In the genomic region with DNA sequence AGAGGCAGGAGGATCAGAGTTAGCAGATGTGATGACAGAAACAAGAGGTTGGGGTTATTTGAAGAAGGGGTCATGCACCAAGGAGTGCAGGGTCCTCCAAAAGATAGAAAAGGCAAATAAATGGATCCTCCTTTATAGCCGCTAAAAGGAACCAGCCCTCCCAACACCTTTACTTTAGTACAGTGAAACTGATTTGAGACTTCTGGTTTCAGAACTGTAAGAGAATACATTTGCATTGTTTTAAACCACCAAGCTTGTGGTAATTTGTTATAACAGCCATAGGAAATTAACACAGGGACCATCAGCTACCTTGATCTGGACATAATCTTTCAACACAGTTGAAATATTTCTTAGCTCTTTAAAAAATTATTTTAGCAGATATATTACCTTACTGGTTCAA, we compare ENCODE assay signal across 15 cellular contexts.
A peak's percentile ranks its signal among the peaks of the same experiment; 100 is the strongest.
DNase-seq lines count a peak whose midpoint lies in the region; ATAC-seq lines count a peak whose summit lies in the region.
"Had no signal": no experiment of that assay in that cellular context is flagged by ENCODE, and none has a peak within 500 bp of the region (broad histone marks: within the 10 kb centered on the region; RNA-seq: fewer than 3 reads in every experiment).

No MANE protein-coding gene starts in this region.

- ATAC-seq in GM19025 (IDR thresholded peaks at IDR 0.05; ENCODE audit: low read depth, unreplicated experiment) (peak; percentile 34), GM21723 (IDR thresholded peaks at IDR 0.05; ENCODE audit: unreplicated experiment) (peak; percentile 52), HG03108 (IDR thresholded peaks at IDR 0.05; ENCODE audit: unreplicated experiment) (peak; percentile 42), naive B cell (ENCODE audit: low read depth in 2 of 2) (peak; percentile 25 to 47)
- ATAC-seq: activated naive CD4-positive, alpha-beta T cell treated with anti-CD3 and anti-CD28 coated beads, Interleukin-2, amount 50 U/mL, for 72 hours had no signal

- no peak overlapping the region for H3K4me3 Mint-ChIP-seq in naive B cell
- H3K4me3 Mint-ChIP-seq: neural crest cell had no signal

- H3K27me3 Mint-ChIP-seq in naive B cell, result no peaks in the 10 kb centered on the region

- no peaks in the 10 kb centered on the region for H3K9me3 Mint-ChIP-seq in naive B cell
- H3K9me3 Mint-ChIP-seq: activated naive CD4-positive, alpha-beta T cell treated with anti-CD3 and anti-CD28 coated beads, Interleukin-2, amount 50 U/mL, for 72 hours; neural crest cell had no signal

- no peak for DNase-seq in naive B cell
- DNase-seq in effector CD4-positive, alpha-beta T cell, result no peak
- no peak for DNase-seq in NCI-H524 (lab: John Stamatoyannopoulos, UW)
- DNase-seq in DMS114 treated with DMSO at 0.1 percent for 48 hours (lab: John Stamatoyannopoulos, UW; ENCODE audit: unreplicated experiment), result no peak
- DNase-seq: central memory CD4-positive, alpha-beta T cell; head of caudate nucleus; MV-4-11; NCI-H526; SIG-M5; substantia nigra had no signal

- peaks cover 7 to 13% (median 9%) of the 10 kb centered on the region in 3 donors for H3K4me1 Mint-ChIP-seq in naive B cell

- peak overlapping the region in 1 of 6 donors; percentile 5 for H3K27ac Mint-ChIP-seq in naive B cell
- H3K27ac Mint-ChIP-seq: activated naive CD4-positive, alpha-beta T cell treated with anti-CD3 and anti-CD28 coated beads, Interleukin-2, amount 50 U/mL, for 72 hours had no signal

- H3K36me3 Mint-ChIP-seq in naive B cell, result no peaks in the 10 kb centered on the region
- H3K36me3 Mint-ChIP-seq: activated naive CD4-positive, alpha-beta T cell treated with anti-CD3 and anti-CD28 coated beads, Interleukin-2, amount 50 U/mL, for 72 hours had no signal
